Comparison of ENCODE assay signal across 8 cellular contexts in the genomic region with DNA sequence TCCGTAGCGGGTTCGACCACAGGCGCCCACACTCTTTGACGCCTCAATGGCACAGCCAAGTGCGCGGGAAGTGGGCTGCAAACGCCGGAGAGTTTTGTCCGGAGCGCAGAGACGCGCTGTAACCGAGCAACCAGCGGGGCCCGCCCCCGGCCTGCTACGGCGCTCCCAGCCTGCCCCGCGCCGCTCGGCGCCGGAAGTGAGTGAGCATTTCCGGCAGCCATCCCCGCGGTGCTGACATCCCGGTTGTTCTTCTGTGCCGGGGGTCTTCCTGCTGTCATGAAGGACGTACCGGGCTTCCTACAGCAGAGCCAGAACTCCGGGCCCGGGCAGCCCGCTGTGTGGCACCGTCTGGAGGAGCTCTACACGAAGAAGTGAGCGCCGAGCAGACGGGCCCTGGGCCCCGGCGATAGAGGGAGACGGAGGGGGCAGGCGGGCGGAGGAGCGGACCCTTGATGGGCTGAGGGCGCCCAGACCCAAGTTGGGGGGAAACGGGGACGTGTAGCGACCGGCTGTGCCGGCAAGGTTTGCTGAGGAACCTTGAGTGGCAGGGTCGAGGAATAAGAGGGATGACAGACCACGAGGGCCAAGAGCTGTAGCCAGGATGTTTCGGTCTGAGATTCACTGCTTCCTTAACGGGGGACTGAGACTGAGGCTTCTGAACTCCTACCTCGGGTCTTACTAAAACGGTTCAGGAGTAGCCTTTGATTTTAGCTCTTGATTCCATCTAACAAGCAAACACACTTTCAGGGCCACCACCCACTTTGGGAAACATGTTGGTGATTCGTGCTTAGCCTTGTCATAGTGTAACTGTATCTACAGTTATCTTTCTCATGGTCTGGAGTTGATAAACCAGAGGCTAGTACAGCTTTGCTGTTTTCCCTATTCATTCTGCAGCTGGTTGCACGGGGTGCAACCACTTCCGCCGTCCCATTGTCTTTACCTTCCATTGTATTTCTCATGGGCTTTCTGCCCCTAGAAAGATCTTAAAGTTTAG. TPM values are rescaled to one million over a fixed set of nuclear protein-coding genes. Genes with fewer than 3 reads are reported as not detected.
DNase-seq lines count a peak whose midpoint lies in the region; ATAC-seq and TF ChIP-seq lines count a peak whose summit lies in the region.

A gene (plus strand): TSS at position 203 of the 994 bp plus-strand sequence. CDS start 74 bp downstream, at position 277.

- RAD21 ChIA-PET in HCT116 (lab: Charles Lee; ENCODE audit: low non-redundant PET in 1 of 2, low total read pairs in 2 of 2, uncharacterized antibody in 2 of 2, unreplicated experiment in 2 of 2) = no interaction called here

- intact Hi-C loops in HCT116 (cut with micrococcal nuclease) = loop anchor here (1.0 to 5.0 kb wide), 3 partner anchors 30 to 215 kb away; a partner anchor contains a TSS
- intact Hi-C loops in heart right ventricle (cut with DNase I) = loop anchor here in 4 of 10 donors (1.0 to 5.0 kb wide), 4 partner anchors 28 to 270 kb away; a partner anchor contains a TSS
- intact Hi-C loops in posterior cingulate gyrus (cut with DNase I) = loop anchor here (2.0 kb wide), 1 partner anchor 30 kb away; a partner anchor contains a TSS

- 1 to 2% (median 1%) methylated on average over 62 of the region's 62 CpGs for WGBS in adipose tissue, 3 donors
- 1 to 2% methylated on average over 62 of the region's 62 CpGs for WGBS in heart right ventricle, 2 donors
- WGBS in upper lobe of left lung, 2 donors = 2 to 3% methylated on average over 28 to 51 of the region's 62 CpGs

- H3K27me3 ChIP-seq in GM06990 (replicated peaks; ENCODE audit: control insufficient read depth, insufficient read depth, low read length) (no peaks in the 10 kb centered on the region), HCT116 (ENCODE audit: insufficient read depth, low read length) (no peaks in the 10 kb centered on the region), heart right ventricle (no peaks in the 10 kb centered on the region), upper lobe of left lung (no peaks in the 10 kb centered on the region)

- peak within 1 kb of the TSS; percentile 99 to 100 for H3K27ac Mint-ChIP-seq in T-cell

- CTCF ChIA-PET in HCT116 (lab: Charles Lee) (interaction anchor here (1.3 to 1.9 kb wide), 2 partner anchors 14 to 119 kb away, joined by 3 to 6 read pairs; no protein-coding TSS in a partner anchor), T-cell (lab: Charles Lee) (interaction anchor here (0.6 to 1.4 kb wide), 6 partner anchors 14 to 273 kb away, joined by 3 to 8 read pairs (median 3); a partner anchor contains a TSS)

- H3K27ac ChIP-seq in HCT116 (ENCODE audit: low read depth, low read length) (peak within 1 kb of the TSS; percentile 92), adipose tissue (ENCODE audit: low read depth, low read length) (peak within 1 kb of the TSS; percentile 93), heart right ventricle (peak within 1 kb of the TSS; percentile 86 to 98 (median 94)), upper lobe of left lung (peak within 1 kb of the TSS; percentile 92 to 97 (median 96))

- peaks cover 15% of the 10 kb centered on the region for H3K36me3 Mint-ChIP-seq in T-cell

- peak within 1 kb of the TSS; percentile 84 for H3K4me3 ChIP-seq in GM06990 (replicated peaks; ENCODE audit: low read depth, low read length)
- H3K4me3 ChIP-seq in HCT116 (replicated peaks in 1 of 2; ENCODE audit: low read depth in 1 of 2, low read length in 2 of 2) = peak within 1 kb of the TSS; percentile 76 to 94
- peak within 1 kb of the TSS; percentile 76 to 98 (median 90) for H3K4me3 ChIP-seq in heart right ventricle
- peak within 1 kb of the TSS; percentile 80 to 98 (median 89) for H3K4me3 ChIP-seq in upper lobe of left lung

- peaks cover 59% of the 10 kb centered on the region for H3K79me2 ChIP-seq in HCT116 (ENCODE audit: insufficient read depth, low read length)

- TF ChIP-seq CTCF in GM06990 (IDR thresholded peaks at IDR 0.05; ENCODE audit: insufficient read depth, low read length, poor library complexity, severe bottlenecking) (no peak), HCT116 (IDR thresholded peaks at IDR 0.05 in 2 of 3, conservative IDR thresholded peaks at IDR 0.05 in 1 of 3; ENCODE audit: borderline replicate concordance in 1 of 3, insufficient read depth in 1 of 3, low read depth in 2 of 3, low read length in 2 of 3) (no peak), heart right ventricle (IDR thresholded peaks at IDR 0.05) (no peak), upper lobe of left lung (IDR thresholded peaks at IDR 0.05) (peak in 2 of 6 experiments; percentile 22 to 29)

- H2AFZ ChIP-seq in HCT116 (ENCODE audit: low read depth, low read length, poor library complexity, severe bottlenecking) = no peak within 1 kb of the TSS

- H3K9me2 ChIP-seq in HCT116 (ENCODE audit: insufficient read depth) = no peaks in the 10 kb centered on the region

- TSS peak; percentile 58 for BruUV-seq in HCT116 (replicated peaks; lab: Mats Ljungman, UMichigan)

- no peaks in the 10 kb centered on the region for H3K9me3 Mint-ChIP-seq in T-cell

- no peaks in the 10 kb centered on the region for H3K36me3 ChIP-seq in GM06990 (ENCODE audit: control insufficient read depth, insufficient read depth, low read length)
- peaks cover 15 to 24% of the 10 kb centered on the region in 2 experiments; a peak in 3 of 4 replicates for H3K36me3 ChIP-seq in HCT116 (ENCODE audit: control insufficient read depth in 1 of 2, insufficient read depth in 2 of 2, low read length in 2 of 2)
- peaks cover 0 to 49% (median 5%) of the 10 kb centered on the region in 9 donors for H3K36me3 ChIP-seq in heart right ventricle
- H3K36me3 ChIP-seq in upper lobe of left lung = peaks cover 0 to 27% (median 8%) of the 10 kb centered on the region in 4 donors

- TF ChIP-seq EP300 in upper lobe of left lung (IDR thresholded peaks at IDR 0.05) = no peak

- peak within 1 kb of the TSS; percentile 82 for H3K9ac ChIP-seq in HCT116 (ENCODE audit: low read length)

- DNase-seq in GM06990 (ENCODE audit: extremely low read depth, insufficient read length) = peak; percentile 89
- DNase-seq in HCT116 (ENCODE audit: low read depth, low spot score) = peak; percentile 56
- peak; percentile 78 for DNase-seq in MV-4-11 (lab: John Stamatoyannopoulos, UW)
- DNase-seq in T-cell = peak; percentile 73 to 91 (median 85)
- peak; percentile 87 for DNase-seq in heart right ventricle
- DNase-seq in posterior cingulate gyrus = peak; percentile 79 to 98 (median 86)
- DNase-seq in upper lobe of left lung = peak; percentile 89 to 98

- POLR2A ChIA-PET in HCT116 (lab: Charles Lee) (no interaction called here), T-cell (lab: Charles Lee) (interaction anchor here (0.5 to 2.0 kb wide), 11 partner anchors 14 to 1301 kb away, joined by 3 to 13 read pairs (median 4); no protein-coding TSS in a partner anchor)

- peak within 1 kb of the TSS; percentile 83 for H3K4me2 ChIP-seq in HCT116 (ENCODE audit: low read length)

- TF ChIP-seq RAD21 in HCT116 (IDR thresholded peaks at IDR 0.05; ENCODE audit: low read depth) = no peak

- H3K4me1 ChIP-seq in HCT116 (ENCODE audit: control insufficient read depth in 1 of 2, insufficient read depth in 2 of 2, low read length in 2 of 2) (peaks cover 6 to 20% of the 10 kb centered on the region in 2 experiments; a peak in 3 of 4 replicates), heart right ventricle (peaks cover 0 to 46% (median 32%) of the 10 kb centered on the region in 9 donors), upper lobe of left lung (peaks cover 21 to 31% (median 23%) of the 10 kb centered on the region in 4 donors)

- peaks cover 47 to 55% (median 53%) of the 10 kb centered on the region in 3 donors for H3K4me1 Mint-ChIP-seq in T-cell

- H3K9me3 ChIP-seq in HCT116 (ENCODE audit: control insufficient read depth in 1 of 2, insufficient read depth in 1 of 2, low read depth in 1 of 2, low read length in 2 of 2) = no peaks in the 10 kb centered on the region
- no peaks in the 10 kb centered on the region for H3K9me3 ChIP-seq in heart right ventricle
- no peaks in the 10 kb centered on the region for H3K9me3 ChIP-seq in upper lobe of left lung

- 0 out of 2 replicates have a peak, but pooled peaks cover 4% of the 10 kb centered on the region for H4K20me1 ChIP-seq in HCT116 (ENCODE audit: insufficient read depth)

- peak; percentile 7 for TF ChIP-seq POLR2A in HCT116 (IDR thresholded peaks at IDR 0.05; ENCODE audit: borderline replicate concordance, extremely low read depth, insufficient read depth, insufficient read length)
- peak in 3 of 4 donors; percentile 66 to 78 (median 75) for TF ChIP-seq POLR2A in upper lobe of left lung (IDR thresholded peaks at IDR 0.05)

- no peaks in the 10 kb centered on the region for H3K27me3 Mint-ChIP-seq in T-cell

- peak within 1 kb of the TSS; percentile 94 to 98 (median 96) for H3K4me3 Mint-ChIP-seq in T-cell

- peak; percentile 88 for ATAC-seq in HCT116
- ATAC-seq in T-cell (replicated peaks in 1 of 4) = peak; percentile 70 to 85 (median 83)
- peak; percentile 92 to 98 (median 95) for ATAC-seq in heart right ventricle
- ATAC-seq in upper lobe of left lung (ENCODE audit: low FRiP score in 2 of 2) = peak; percentile 97 to 98

TF ChIP-seq in HCT116, 20 proteins besides CTCF, POLR2A, EP300 and RAD21 (continues in another document):
- TF ChIP-seq SP1 (IDR thresholded peaks at IDR 0.05; ENCODE audit: low read depth) = no peak
- TF ChIP-seq, protein P1, sequence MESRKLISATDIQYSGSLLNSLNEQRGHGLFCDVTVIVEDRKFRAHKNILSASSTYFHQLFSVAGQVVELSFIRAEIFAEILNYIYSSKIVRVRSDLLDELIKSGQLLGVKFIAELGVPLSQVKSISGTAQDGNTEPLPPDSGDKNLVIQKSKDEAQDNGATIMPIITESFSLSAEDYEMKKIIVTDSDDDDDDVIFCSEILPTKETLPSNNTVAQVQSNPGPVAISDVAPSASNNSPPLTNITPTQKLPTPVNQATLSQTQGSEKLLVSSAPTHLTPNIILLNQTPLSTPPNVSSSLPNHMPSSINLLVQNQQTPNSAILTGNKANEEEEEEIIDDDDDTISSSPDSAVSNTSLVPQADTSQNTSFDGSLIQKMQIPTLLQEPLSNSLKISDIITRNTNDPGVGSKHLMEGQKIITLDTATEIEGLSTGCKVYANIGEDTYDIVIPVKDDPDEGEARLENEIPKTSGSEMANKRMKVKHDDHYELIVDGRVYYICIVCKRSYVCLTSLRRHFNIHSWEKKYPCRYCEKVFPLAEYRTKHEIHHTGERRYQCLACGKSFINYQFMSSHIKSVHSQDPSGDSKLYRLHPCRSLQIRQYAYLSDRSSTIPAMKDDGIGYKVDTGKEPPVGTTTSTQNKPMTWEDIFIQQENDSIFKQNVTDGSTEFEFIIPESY (IDR thresholded peaks at IDR 0.05; ENCODE audit: extremely low read depth, insufficient replicate concordance, low read length) = no peak

RNA-seq across cellular contexts. Expression of the gene that starts here (rescaled TPM):
- 179 TPM for total RNA-seq in HCT116 (2021; ENCODE audit: unreplicated experiment)
- 146 and 190 TPM in 2 replicates for polyA plus RNA-seq in HCT116 (2012)
- 100 to 1,000 TPM in 4 of 5 donors, 10 to 100 TPM in 1; 74.0 to 115 (median 108) TPM for total RNA-seq in T-cell
- polyA plus RNA-seq in adipose tissue = 100 to 1,000 TPM in 1 of 3 donors, 10 to 100 TPM in 2; 65.7 to 121 (median 98.5) TPM
- 100 to 1,000 TPM in 3 of 10 donors, 10 to 100 TPM in 7; 78.7 to 110 (median 90.4) TPM for total RNA-seq in heart right ventricle
- polyA plus RNA-seq in heart right ventricle = 100 to 1,000 TPM; 129 to 163 TPM
- 100 to 1,000 TPM in 4 of 6 donors, 10 to 100 TPM in 2; 85.2 to 113 (median 106) TPM for total RNA-seq in upper lobe of left lung

Comparison
In these comparisons a context has a peak if more than half of its experiments do, and no peak if none do; other contexts are left out.
1. Peak in every context shown above with its lines: DNase-seq, ATAC-seq, H3K4me3 ChIP-seq and H3K27ac ChIP-seq.